ENCODE assay signal across 8 cellular contexts in genomic region chr17:4966844-4967538, GRCh38. TPM values are rescaled to one million over a fixed set of nuclear protein-coding genes. Genes with fewer than 3 reads are reported as not detected.
DNase-seq lines count a peak whose midpoint lies in the region; ATAC-seq and TF ChIP-seq lines count a peak whose summit lies in the region.

No MANE protein-coding gene starts in this region.

- peaks cover 0 to 2% of the 10 kb centered on the region in 2 donors for H3K36me3 ChIP-seq in aorta (ENCODE audit: control insufficient read depth in 1 of 2, insufficient read depth in 2 of 2, low read length in 1 of 2)

- in situ Hi-C loops in astrocyte of the cerebellum (cut with HindIII; ENCODE audit: low sequenced_read_pairs) = no loop called here

- ATAC-seq in GM18502 (IDR thresholded peaks at IDR 0.05; ENCODE audit: poor library complexity, unreplicated experiment) (peak; percentile 79), HG02870 (IDR thresholded peaks at IDR 0.05; ENCODE audit: unreplicated experiment) (peak; percentile 83), aorta (ENCODE audit: low FRiP score) (peak; percentile 96)

- intact Hi-C loops in aorta (cut with DNase I) = loop anchor here in 1 of 2 donors (1.0 kb wide), 2 partner anchors 18 to 30 kb away; partner anchors contain the start of genes INCA1 and KIF1C

- no peaks in the 10 kb centered on the region for H3K27me3 ChIP-seq in aorta (ENCODE audit: control insufficient read depth in 1 of 2, insufficient read depth in 2 of 2, low read length in 1 of 2)

- H3K4me3 ChIP-seq in astrocyte of the cerebellum (ENCODE audit: low read depth, low read length) (peak overlapping the region; percentile 76), aorta (ENCODE audit: low read length in 2 of 2) (peak overlapping the region; percentile 51 to 65)

- DNase-seq in NCI-H146 (lab: John Stamatoyannopoulos, UW) (peak; percentile 99), T follicular helper cell (ENCODE audit: low read depth) (peak; percentile 86), astrocyte of the cerebellum (ENCODE audit: low read depth) (peak; percentile 99), hepatic stellate cell (ENCODE audit: low spot score) (peak; percentile 100), putamen (ENCODE audit: low spot score) (peak; percentile 100), aorta (peak; percentile 97 to 99)

- TF ChIP-seq CTCF in astrocyte of the cerebellum (IDR thresholded peaks at IDR 0.05; ENCODE audit: low read depth, low read length, missing control alignments) = no peak

- H3K9me3 ChIP-seq in aorta (ENCODE audit: control insufficient read depth, low read length) = no peaks in the 10 kb centered on the region

- H3K4me1 ChIP-seq in aorta (ENCODE audit: control insufficient read depth in 1 of 2, insufficient read depth in 2 of 2, low read length in 2 of 2) = peaks cover 0 to 2% of the 10 kb centered on the region in 2 donors

- 0% methylated on average over 42 of the region's 42 CpGs for WGBS in aorta, 2 donors

- peak overlapping the region in 1 of 2 donors; percentile 62 for H3K27ac ChIP-seq in aorta (ENCODE audit: low read depth in 1 of 2, low read length in 2 of 2)

RNA-seq across cellular contexts. Expression of gene SPAG7, which starts 0.6 kb away (rescaled TPM):
- 10 to 100 TPM; 38.8 to 48.3 TPM for total RNA-seq in aorta
- polyA plus RNA-seq in aorta = 100 to 1,000 TPM in 1 of 2 donors, 10 to 100 TPM in 1; 43.5 to 109 TPM

RNA-seq across cellular contexts. Expression of gene ENO3, which starts 16.1 kb away (rescaled TPM):
- total RNA-seq in aorta = 1 to 10 TPM; 5.2 to 7.4 TPM
- polyA plus RNA-seq in aorta = 10 to 100 TPM in 1 of 2 donors, 1 to 10 TPM in 1; 9.5 to 46.2 TPM

RNA-seq across cellular contexts. Expression of gene PFN1, which starts 18.7 kb away (rescaled TPM):
- total RNA-seq in aorta = 100 to 1,000 TPM; 440 to 554 TPM
- 100 to 1,000 TPM; 543 to 728 TPM for polyA plus RNA-seq in aorta

RNA-seq across cellular contexts. Expression of gene CAMTA2, which starts 20.5 kb away (rescaled TPM):
- 10 to 100 TPM; 62.2 to 68.1 TPM for total RNA-seq in aorta
- polyA plus RNA-seq in aorta = 10 to 100 TPM; 21.7 to 67.5 TPM

RNA-seq across cellular contexts. Expression of gene RNF167, which starts 26.9 kb away (rescaled TPM):
- total RNA-seq in aorta = 10 to 100 TPM; 45.6 to 51.8 TPM
- polyA plus RNA-seq in aorta = 10 to 100 TPM; 39.3 to 89.3 TPM
